Comparison of ENCODE assay signal across 2 cellular contexts in the genomic region with DNA sequence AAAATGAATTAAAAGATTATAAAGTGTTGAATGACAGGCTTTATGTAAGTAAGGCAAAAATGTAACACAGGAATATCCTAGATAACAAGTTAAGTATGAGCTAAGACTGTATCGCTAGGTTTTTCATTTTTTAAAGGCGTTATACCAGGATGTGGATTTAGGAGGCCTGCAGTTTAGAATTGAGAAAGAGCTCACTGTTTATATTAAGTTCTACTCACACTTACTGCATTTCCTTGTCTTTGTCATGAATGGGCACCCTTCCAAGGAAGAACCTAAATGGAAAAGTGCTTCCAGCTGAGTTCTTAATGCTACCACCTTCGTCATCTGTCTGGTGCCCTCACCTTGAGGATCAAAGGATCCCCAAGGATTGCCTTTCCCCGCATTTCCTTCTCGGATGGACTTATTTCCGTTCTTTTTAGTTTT.
TF ChIP-seq lines count a peak whose summit lies in the region.

No MANE protein-coding gene starts in this region.

TF ChIP-seq in GM23338, 12 proteins besides CTCF, POLR2A, EP300 and RAD21 (continued from another document):
- TF ChIP-seq ZNF462 (CRISPR knock-in tag; IDR thresholded peaks at IDR 0.05) (peak; percentile 54; the same call in 1 of the 2 replicates), NANOG (IDR thresholded peaks at IDR 0.05; ENCODE audit: borderline replicate concordance) (peak; percentile 95), CREB1 (CRISPR knock-in tag; IDR thresholded peaks at IDR 0.05; ENCODE audit: low read depth) (peak; percentile 62)
- TF ChIP-seq, protein P1, sequence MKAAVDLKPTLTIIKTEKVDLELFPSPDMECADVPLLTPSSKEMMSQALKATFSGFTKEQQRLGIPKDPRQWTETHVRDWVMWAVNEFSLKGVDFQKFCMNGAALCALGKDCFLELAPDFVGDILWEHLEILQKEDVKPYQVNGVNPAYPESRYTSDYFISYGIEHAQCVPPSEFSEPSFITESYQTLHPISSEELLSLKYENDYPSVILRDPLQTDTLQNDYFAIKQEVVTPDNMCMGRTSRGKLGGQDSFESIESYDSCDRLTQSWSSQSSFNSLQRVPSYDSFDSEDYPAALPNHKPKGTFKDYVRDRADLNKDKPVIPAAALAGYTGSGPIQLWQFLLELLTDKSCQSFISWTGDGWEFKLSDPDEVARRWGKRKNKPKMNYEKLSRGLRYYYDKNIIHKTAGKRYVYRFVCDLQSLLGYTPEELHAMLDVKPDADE (IDR thresholded peaks at IDR 0.05): peak; percentile 89

TF ChIP-seq in neural cell, 6 proteins besides CTCF, POLR2A, EP300 and RAD21 (continued from another document):
- TF ChIP-seq REST (IDR thresholded peaks at IDR 0.05; ENCODE audit: borderline replicate concordance) (no peak), TAF1 (IDR thresholded peaks at IDR 0.05; ENCODE audit: low read depth) (no peak), EZH2 (IDR thresholded peaks at IDR 0.05; ENCODE audit: borderline replicate concordance, insufficient read depth, low read length, poor library complexity, severe bottlenecking) (no peak)
